ENCODE assay signal across 9 cellular contexts in genomic region chr10:11609492-11610093, GRCh38. TPM values are rescaled to one million over a fixed set of nuclear protein-coding genes. Genes with fewer than 3 reads are reported as not detected.
DNase-seq lines count a peak whose midpoint lies in the region; ATAC-seq, FAIRE-seq and TF ChIP-seq lines count a peak whose summit lies in the region.
"Had no signal": no experiment of that assay in that cellular context is flagged by ENCODE, and none has a peak within 500 bp of the region (broad histone marks: within the 10 kb centered on the region; RNA-seq: fewer than 3 reads in every experiment).

No MANE protein-coding gene starts in this region.

- H3K4me1 ChIP-seq in HUES64 (ENCODE audit: insufficient read depth, low read length) (peaks cover 28% of the 10 kb centered on the region), H1 (replicated peaks in 1 of 4; ENCODE audit: control insufficient read depth in 3 of 4, insufficient read depth in 4 of 4, low read length in 3 of 4) (peaks cover 4 to 7% (median 6%) of the 10 kb centered on the region in 4 experiments; a peak in 6 of 7 replicates)
- H3K4me1 ChIP-seq in effector memory CD4-positive, alpha-beta T cell (ENCODE audit: control insufficient read depth, insufficient read depth, low read length, poor library complexity, severe bottlenecking), result peaks cover 3% of the 10 kb centered on the region

- H2BK120ac ChIP-seq in H1 (replicated peaks; ENCODE audit: low read depth, low read length), result no peak overlapping the region

- H3K56ac ChIP-seq in H1 (replicated peaks; ENCODE audit: insufficient read length, low read depth, low read length), result no peak overlapping the region

- no peak for FAIRE-seq in H1 (lab: Jason Lieb, UNC)

- H2AFZ ChIP-seq in H1 (ENCODE audit: low read length), result no peak overlapping the region

- no peak overlapping the region for H3K4ac ChIP-seq in H1 (replicated peaks; ENCODE audit: insufficient read length, low read depth, low read length)

- DNase-seq in H1 (ENCODE audit: low read depth in 1 of 2, low spot score in 2 of 2) (no peak), retinal pigment epithelial cell (ENCODE audit: low read depth) (no peak), NCI-H524 (lab: John Stamatoyannopoulos, UW) (no peak)
- DNase-seq in stimulated activated naive CD4-positive, alpha-beta T cell treated with Interleukin-2 at 50 U/mL for 16 hours (lab: John Stamatoyannopoulos, UW), result no peak
- DNase-seq in effector memory CD4-positive, alpha-beta T cell, result no peak
- DNase-seq: foreskin melanocyte, Peyer's patch had no signal

- H3K9ac ChIP-seq in HUES64 (ENCODE audit: low read depth, low read length) (no peak overlapping the region; the same call in 1 of the 2 replicates), H1 (replicated peaks in 1 of 4; ENCODE audit: extremely low read depth in 1 of 4, low read depth in 3 of 4, low read length in 3 of 4) (peak overlapping the region in 1 of 4 experiments; percentile 37; a peak in 1 of 7 replicates)

- 68% methylated on average over 3 of the region's 3 CpGs for WGBS in HUES64
- WGBS in H1 (ENCODE audit: extremely low coverage in 1 of 2, insufficient coverage in 1 of 2, insufficient read length in 1 of 2, insufficient replicate concordance in 2 of 2, low coverage in 1 of 2, low lambda C conversion rate in 2 of 2, missing lambda C conversion rate in 1 of 2), 2 experiments, result 87% methylated on average over 3 of the region's 3 CpGs; no CpG with 5 or more reads in 1 of the 2 experiments

- no peak for TF ChIP-seq RAD21 in H1 (IDR thresholded peaks at IDR 0.05 in 1 of 2, conservative IDR thresholded peaks at IDR 0.05 in 1 of 2; ENCODE audit: low read depth in 2 of 2, low read length in 2 of 2)

- CTCF ChIA-PET in H1 (lab: Charles Lee; ENCODE audit: partially characterized antibody), result interaction anchor here (1.0 to 1.7 kb wide), 4 partner anchors 32 to 91 kb away, joined by 3 to 7 read pairs (median 4); no protein-coding TSS in a partner anchor

- POLR2A ChIA-PET in H1 (lab: Charles Lee; ENCODE audit: partially characterized antibody), result interaction anchor here (0.6 to 2.4 kb wide), 4 partner anchors 22 to 415 kb away, joined by 3 to 6 read pairs (median 4); partner anchors contain the start of gene ECHDC3

- H3K27me3 ChIP-seq in HUES64 (ENCODE audit: insufficient read depth, low read length) (peaks cover 12% of the 10 kb centered on the region), H1 (replicated peaks in 1 of 4; ENCODE audit: control insufficient read depth in 3 of 4, extremely low read depth in 1 of 4, insufficient read depth in 3 of 4, low read length in 3 of 4) (no peaks in the 10 kb centered on the region; a peak in 1 of 7 replicates)
- no peaks in the 10 kb centered on the region for H3K27me3 ChIP-seq in effector memory CD4-positive, alpha-beta T cell (replicated peaks; ENCODE audit: control insufficient read depth, insufficient read depth, low read length, poor library complexity, severe bottlenecking)
- H3K27me3 ChIP-seq: Peyer's patch had no signal

- H3K18ac ChIP-seq in H1 (ENCODE audit: extremely low read depth, low read length), result no peak overlapping the region

- no peak overlapping the region for H4K8ac ChIP-seq in H1 (ENCODE audit: extremely low read depth, insufficient read depth, low read length)

- no peak for TF ChIP-seq POLR2A in H1 (IDR thresholded peaks at IDR 0.05; ENCODE audit: control extremely low read depth in 1 of 2, low read depth in 2 of 2, low read length in 2 of 2)

- no peak overlapping the region for H4K91ac ChIP-seq in H1 (replicated peaks; ENCODE audit: insufficient read length, low read length)

- peaks cover 2% of the 10 kb centered on the region for H3K23me2 ChIP-seq in H1 (ENCODE audit: low read depth, low read length)

- H4K5ac ChIP-seq in H1 (ENCODE audit: insufficient read length, low read depth, low read length), result no peak overlapping the region

- H3K9me3 ChIP-seq in HUES64 (ENCODE audit: insufficient read depth, low read depth, low read length), result no peaks in the 10 kb centered on the region
- H3K9me3 ChIP-seq in H1 (ENCODE audit: insufficient read depth in 2 of 2, low read depth in 1 of 2, low read length in 1 of 2), result no peaks in the 10 kb centered on the region
- H3K9me3 ChIP-seq in effector memory CD4-positive, alpha-beta T cell (ENCODE audit: control insufficient read depth, low read length), result no peaks in the 10 kb centered on the region
- H3K9me3 ChIP-seq: Peyer's patch had no signal

- H3K79me2 ChIP-seq in H1 (ENCODE audit: control insufficient read depth in 1 of 2, insufficient read depth in 2 of 2, low read length in 2 of 2), result peaks cover 10 to 63% of the 10 kb centered on the region in 2 experiments; a peak in 3 of 4 replicates

- no peak overlapping the region for H3K23ac ChIP-seq in H1 (ENCODE audit: insufficient read length)

- ATAC-seq in GM18861 (IDR thresholded peaks at IDR 0.05; ENCODE audit: unreplicated experiment), result peak; percentile 24

- no peak overlapping the region for H2BK5ac ChIP-seq in H1 (ENCODE audit: low read depth, low read length)

- peak overlapping the region; percentile 81 to 85 for H3K4me2 ChIP-seq in H1 (ENCODE audit: insufficient read depth in 1 of 2, low read depth in 2 of 2, low read length in 2 of 2)

- H3K79me1 ChIP-seq in H1 (ENCODE audit: low read depth, low read length), result no peaks in the 10 kb centered on the region; the same call in 1 of the 2 replicates

- H2BK15ac ChIP-seq in H1 (ENCODE audit: low read length), result no peak overlapping the region

- H2AK5ac ChIP-seq in H1 (ENCODE audit: low read depth, low read length), result no peak overlapping the region

- TF ChIP-seq EP300 in H1 (IDR thresholded peaks at IDR 0.05; ENCODE audit: borderline replicate concordance in 1 of 2, low read depth in 2 of 2, low read length in 2 of 2), result no peak

- H3K27ac ChIP-seq in HUES64 (ENCODE audit: low read depth, low read length) (no peak overlapping the region), H1 (ENCODE audit: low read depth, low read length) (no peak overlapping the region)
- no peak overlapping the region for H3K27ac ChIP-seq in effector memory CD4-positive, alpha-beta T cell (ENCODE audit: insufficient read depth, low read length, poor library complexity, severe bottlenecking)

- H4K20me1 ChIP-seq in H1 (replicated peaks in 1 of 2; ENCODE audit: control insufficient read depth in 1 of 2, insufficient read depth in 2 of 2, low read length in 2 of 2), result peaks cover 4 to 7% of the 10 kb centered on the region in 2 experiments

- H2BK12ac ChIP-seq in H1 (ENCODE audit: low read depth, low read length), result no peak overlapping the region

- no peak overlapping the region for H3K14ac ChIP-seq in H1 (ENCODE audit: insufficient read length)

- peak overlapping the region; percentile 79 for H3K4me3 ChIP-seq in HUES64 (ENCODE audit: low read length)
- H3K4me3 ChIP-seq in H1 (ENCODE audit: extremely low read depth in 1 of 4, insufficient read depth in 2 of 4, low read depth in 3 of 4, low read length in 4 of 4), result peak overlapping the region in 3 of 4 experiments; percentile 17 to 97 (median 27); a peak in 5 of 8 replicates
- H3K4me3 ChIP-seq in retinal pigment epithelial cell (ENCODE audit: low read length), result peak overlapping the region; percentile 91
- no peak overlapping the region for H3K4me3 ChIP-seq in effector memory CD4-positive, alpha-beta T cell (ENCODE audit: insufficient read depth, low read depth, low read length, poor library complexity, severe bottlenecking)

- H3K36me3 ChIP-seq in HUES64 (ENCODE audit: insufficient read depth, low read length) (no peaks in the 10 kb centered on the region), H1 (ENCODE audit: control insufficient read depth in 2 of 4, insufficient read depth in 4 of 4, low read length in 3 of 4) (no peaks in the 10 kb centered on the region)
- H3K36me3 ChIP-seq in effector memory CD4-positive, alpha-beta T cell (ENCODE audit: control insufficient read depth, insufficient read depth, low read length), result no peaks in the 10 kb centered on the region
- H3K36me3 ChIP-seq: Peyer's patch had no signal

- TF ChIP-seq CTCF in H1 (IDR thresholded peaks at IDR 0.05; ENCODE audit: control extremely low read depth in 1 of 3, insufficient read depth in 1 of 3, low read depth in 1 of 3, low read length in 3 of 3) (no peak), retinal pigment epithelial cell (conservative IDR thresholded peaks at IDR 0.05; ENCODE audit: low read depth, low read length) (no peak)

- H2BK20ac ChIP-seq in H1 (ENCODE audit: low read length), result no peak overlapping the region

TF ChIP-seq in H1, 55 proteins besides CTCF, POLR2A, EP300 and RAD21 (continues in another document):
- TF ChIP-seq BACH1 (IDR thresholded peaks at IDR 0.05; ENCODE audit: low read length) (no peak), EZH2 (IDR thresholded peaks at IDR 0.05; ENCODE audit: low read depth, low read length, severe bottlenecking) (no peak), SRF (IDR thresholded peaks at IDR 0.05; ENCODE audit: low read depth, low read length) (no peak), TEAD4 (IDR thresholded peaks at IDR 0.05; ENCODE audit: low read depth, low read length) (no peak), SP1 (IDR thresholded peaks at IDR 0.05; ENCODE audit: low read depth, low read length) (no peak), BRCA1 (IDR thresholded peaks at IDR 0.05; ENCODE audit: low read depth, low read length) (no peak), KDM1A (IDR thresholded peaks at IDR 0.05; ENCODE audit: borderline replicate concordance, low read length) (no peak), E2F6 (IDR thresholded peaks at IDR 0.05) (no peak), HDAC6 (IDR thresholded peaks at IDR 0.05; ENCODE audit: low read depth, low read length) (no peak), TCF12 (IDR thresholded peaks at IDR 0.05; ENCODE audit: low read depth, low read length) (no peak)

RNA-seq across cellular contexts. Expression of gene USP6NL, which starts 1.9 kb away (rescaled TPM):
- polyA plus RNA-seq in HUES64 (2013, experiment 1 of 2), result 23.6 TPM
- 24.5 TPM for polyA plus RNA-seq in HUES64 (2013, experiment 2 of 2)
- 27.6 and 28.8 TPM in 2 replicates for total RNA-seq in H1 (2021; fragmentation: NEBNext Ultra II Directional; extraction: Animal tissue kit (Norgen Biotek cat#: 25700))
- polyA plus RNA-seq in H1 (2011; rRNA removed), result 9.8 and 10.9 TPM in 2 replicates
- polyA plus RNA-seq in H1 (2011; cell fraction: cytosol; rRNA removed), result 10.8 TPM
- 15.8 TPM for polyA plus RNA-seq in H1 (2011; cell fraction: nucleus; rRNA removed)
- 11.7 to 20.3 TPM (median 14.8 TPM) in 4 replicates for polyA plus RNA-seq in H1 (2012, experiment 1 of 2)
- polyA plus RNA-seq in H1 (2012, experiment 2 of 2), result 2.5 TPM
- polyA plus RNA-seq in H1 (2013, experiment 1 of 2), result 16.5 TPM
- 17.4 TPM for polyA plus RNA-seq in H1 (2013, experiment 2 of 2)
- 17.5 and 19.8 TPM in 2 replicates for polyA minus RNA-seq in H1 (2011; rRNA and poly(A)+ RNA removed)
- polyA minus RNA-seq in H1 (2011; cell fraction: cytosol; rRNA and poly(A)+ RNA removed), result 10.4 TPM
- 33.2 TPM for polyA minus RNA-seq in H1 (2011; cell fraction: nucleus; rRNA and poly(A)+ RNA removed)
